Comparison of ENCODE assay signal across 23 cellular contexts in the genomic region with DNA sequence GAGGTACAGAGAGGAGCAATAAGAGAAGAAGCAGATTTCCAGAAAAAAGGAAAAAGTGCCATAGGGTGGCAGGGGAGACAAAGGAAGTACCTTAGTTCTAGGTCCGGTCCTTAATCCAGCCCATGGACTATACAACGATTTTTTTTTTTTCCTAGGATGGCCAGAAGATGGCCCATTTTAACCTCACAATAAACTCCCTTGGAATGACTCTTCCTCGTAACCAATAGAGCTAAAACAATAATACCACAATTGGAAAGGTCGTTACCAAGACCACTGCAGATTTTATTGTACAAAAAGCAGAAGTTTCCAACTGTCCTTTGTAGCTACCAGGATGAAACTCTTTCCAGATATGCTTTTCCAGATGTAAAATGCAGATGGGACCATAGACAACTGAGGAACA. TPM values are rescaled to one million over a fixed set of nuclear protein-coding genes. Genes with fewer than 3 reads are reported as not detected.
DNase-seq lines count a peak whose midpoint lies in the region; ATAC-seq, FAIRE-seq and TF ChIP-seq lines count a peak whose summit lies in the region.
"Had no signal": no experiment of that assay in that cellular context is flagged by ENCODE, and none has a peak within 500 bp of the region (broad histone marks: within the 10 kb centered on the region; RNA-seq: fewer than 3 reads in every experiment).

No MANE protein-coding gene starts in this region.

- no peak overlapping the region for H3K4me3 ChIP-seq in LNCaP clone FGC (ENCODE audit: low read depth, low read length)
- no peak overlapping the region for H3K4me3 ChIP-seq in K562
- no peak overlapping the region for H3K4me3 ChIP-seq in osteoblast (ENCODE audit: insufficient read depth, low read length)
- no peak overlapping the region for H3K4me3 ChIP-seq in left lung
- H3K4me3 ChIP-seq: BLaER1, breast epithelium, lower lobe of right lung, neural progenitor cell had no signal

- in situ Hi-C loops in K562 (cut with MboI), result no loop called here

- no peak for TF ChIP-seq EP300 in K562 (IDR thresholded peaks at IDR 0.05; ENCODE audit: low read length)

- BruUV-seq in K562 (replicated peaks; lab: Mats Ljungman, UMichigan), result no TSS peak

- CTCF ChIA-PET in K562 (lab: Yijun Ruan, JAX; ENCODE audit: low intra/inter-chr PET ratio), result interaction anchor here (0.7 kb wide), 1 partner anchor 440 kb away, joined by 6 read pairs; no protein-coding TSS in a partner anchor

- POLR2A ChIA-PET in K562 (lab: Yijun Ruan, JAX), result no interaction called here

- ATAC-seq in K562 (peak; percentile 34), left lung (no peak)
- ATAC-seq: lower lobe of right lung, right cardiac atrium had no signal

- H3K9me3 ChIP-seq in K562 (replicated peaks; ENCODE audit: control insufficient read depth, insufficient read depth, low read depth, low read length) (no peaks in the 10 kb centered on the region), osteoblast (ENCODE audit: low read depth, low read length) (no peaks in the 10 kb centered on the region), left lung (no peaks in the 10 kb centered on the region)
- H3K9me3 ChIP-seq: BLaER1, breast epithelium, lower lobe of right lung had no signal

- peak; percentile 15 for DNase-seq in SIG-M5 treated with dmso at 0.1 percent for 504 hours (lab: John Stamatoyannopoulos, UW; ENCODE audit: unreplicated experiment)
- DNase-seq in SIG-M5 (lab: John Stamatoyannopoulos, UW), result no peak
- DNase-seq in LNCaP clone FGC (ENCODE audit: low read depth), result no peak
- no peak for DNase-seq in K562 (ENCODE audit: extremely low read depth in 1 of 4, low spot score in 3 of 4)
- DNase-seq in osteoblast (ENCODE audit: insufficient read length, low spot score, missing footprints), result no peak
- DNase-seq in stimulated activated CD4-positive, alpha-beta T cell treated with anti-CD3 and anti-CD28 coated beads, Interleukin-15, amount 100 ng/mL, for 24 hours, result no peak
- DNase-seq in GM20000 (ENCODE audit: low spot score), result no peak
- no peak for DNase-seq in left lung
- DNase-seq: activated CD4-positive, alpha-beta memory T cell treated with anti-CD3 and anti-CD28 coated beads, Interleukin-2, amount 10 ng/mL, durations not matched to agents 7 days and 5 days; DMS79 treated with DMSO at 0.1 percent for 48 hours; effector CD4-positive, alpha-beta T cell; H9; kidney; lower lobe of right lung; NCI-H1417 treated with DMSO at 0.1 percent for 48 hours; NCI-H2107; NCI-H446 treated with DMSO at 0.1 percent for 48 hours; posterior cingulate gyrus; right cardiac atrium; SHP77 had no signal

- H3K36me3 ChIP-seq in K562 (ENCODE audit: control insufficient read depth, insufficient read depth, low read length) (no peaks in the 10 kb centered on the region), osteoblast (ENCODE audit: insufficient read depth, low read length) (no peaks in the 10 kb centered on the region), left lung (no peaks in the 10 kb centered on the region)
- H3K36me3 ChIP-seq: BLaER1, breast epithelium, lower lobe of right lung, neural progenitor cell had no signal

- H3K27ac ChIP-seq in K562 (ENCODE audit: extremely low read depth, low read depth, low read length), result no peak overlapping the region
- H3K27ac ChIP-seq in osteoblast (ENCODE audit: low read depth, low read length), result no peak overlapping the region
- H3K27ac ChIP-seq in left lung, result no peak overlapping the region
- H3K27ac ChIP-seq: BLaER1, lower lobe of right lung, neural progenitor cell had no signal

- no peaks in the 10 kb centered on the region for H3K27me3 ChIP-seq in K562 (ENCODE audit: control insufficient read depth in 2 of 2, insufficient read depth in 2 of 2, low read length in 2 of 2)
- H3K27me3 ChIP-seq in osteoblast (ENCODE audit: insufficient read depth, low read length), result no peaks in the 10 kb centered on the region
- H3K27me3 ChIP-seq in left lung, result no peaks in the 10 kb centered on the region
- H3K27me3 ChIP-seq: BLaER1, breast epithelium, neural progenitor cell had no signal

- H3K4me2 ChIP-seq in K562 (ENCODE audit: insufficient read depth, low read length), result no peak overlapping the region
- H3K4me2 ChIP-seq in osteoblast (ENCODE audit: insufficient read depth, low read length), result no peak overlapping the region
- H3K4me2 ChIP-seq: BLaER1, neural progenitor cell had no signal

- peak; percentile 28 to 49; a peak in 3 of 4 replicates for TF ChIP-seq RAD21 in K562 (CRISPR knock-in tag; conservative IDR thresholded peaks at IDR 0.05 in 1 of 2, IDR thresholded peaks at IDR 0.05 in 1 of 2)

- H3K4me1 ChIP-seq in K562 (replicated peaks in 1 of 2; ENCODE audit: control insufficient read depth in 2 of 2, insufficient read depth in 2 of 2, low read length in 2 of 2) (peaks cover 0 to 21% of the 10 kb centered on the region in 2 experiments; a peak in 4 of 5 replicates), osteoblast (ENCODE audit: insufficient read depth, low read length) (peaks cover 24% of the 10 kb centered on the region), left lung (peaks cover 7 to 28% of the 10 kb centered on the region in 2 donors)

- intact Hi-C loops in K562 (cut with micrococcal nuclease), result loop anchor here (2.0 to 5.0 kb wide), 2 partner anchors 52 to 381 kb away; no protein-coding TSS in a partner anchor
- intact Hi-C loops in left lung (cut with DNase I), result loop anchor here in 1 of 2 donors (5.0 kb wide), 1 partner anchor 33 kb away; a partner anchor contains a TSS

- H2AFZ ChIP-seq in K562 (ENCODE audit: low read depth, low read length), result peak overlapping the region; percentile 35
- H2AFZ ChIP-seq in osteoblast (ENCODE audit: low read length), result peak overlapping the region; percentile 63
- H2AFZ ChIP-seq: neural progenitor cell had no signal

- no peak overlapping the region for H3K9ac ChIP-seq in K562 (ENCODE audit: insufficient read depth in 1 of 2, low read depth in 2 of 2, low read length in 2 of 2)
- H3K9ac ChIP-seq: BLaER1, neural progenitor cell had no signal

- H3K9me1 ChIP-seq in K562 (ENCODE audit: control insufficient read depth, insufficient read depth, low read length), result no peaks in the 10 kb centered on the region

- H4K20me1 ChIP-seq in K562 (replicated peaks; ENCODE audit: control insufficient read depth, insufficient read depth, low read length), result no peaks in the 10 kb centered on the region
- no peaks in the 10 kb centered on the region for H4K20me1 ChIP-seq in osteoblast (ENCODE audit: insufficient read depth, low read length)
- H4K20me1 ChIP-seq: BLaER1 had no signal

- 0 out of 2 replicates have a peak, but pooled peaks have one; percentile 11 for TF ChIP-seq CTCF in LNCaP clone FGC (IDR thresholded peaks at IDR 0.05; ENCODE audit: control insufficient read depth, extremely low read depth, insufficient read depth)
- TF ChIP-seq CTCF in K562 (IDR thresholded peaks at IDR 0.05 in 2 of 3, conservative IDR thresholded peaks at IDR 0.05 in 1 of 3; ENCODE audit: insufficient read depth in 2 of 3, low read depth in 1 of 3, low read length in 3 of 3), result peak in 1 of 3 experiments; percentile 33; a peak in 1 of 6 replicates
- no peak for TF ChIP-seq CTCF in osteoblast (IDR thresholded peaks at IDR 0.05; ENCODE audit: extremely low read depth, low read depth, low read length)
- no peak for TF ChIP-seq CTCF in GM20000 (IDR thresholded peaks at IDR 0.05; ENCODE audit: extremely low read depth, missing control alignments)
- TF ChIP-seq CTCF in left lung (IDR thresholded peaks at IDR 0.05), result no peak

- WGBS in K562 (ENCODE audit: insufficient coverage, low coverage, missing lambda C conversion rate), result 47% methylated on average over 4 of the region's 4 CpGs

- TF ChIP-seq POLR2A in K562 (conservative IDR thresholded peaks at IDR 0.05), result no peak

- no peaks in the 10 kb centered on the region for H3K79me2 ChIP-seq in K562 (ENCODE audit: control insufficient read depth, insufficient read depth, low read length)
- H3K79me2 ChIP-seq in osteoblast (ENCODE audit: insufficient read depth, low read length), result no peaks in the 10 kb centered on the region

- FAIRE-seq in K562 (lab: Jason Lieb, UNC), result no peak
- FAIRE-seq: kidney had no signal

TF ChIP-seq in K562, 482 proteins besides CTCF, POLR2A, EP300 and RAD21:
- TF ChIP-seq FOXJ3 (CRISPR knock-in tag; IDR thresholded peaks at IDR 0.05) (peak; percentile 48; the same call in 1 of the 2 replicates), RFX1 (IDR thresholded peaks at IDR 0.05) (peak; percentile 12; the same call in 1 of the 2 replicates), ZBTB1 (CRISPR knock-in tag; IDR thresholded peaks at IDR 0.05; ENCODE audit: borderline replicate concordance, low read depth) (no peak), DPF2 (IDR thresholded peaks at IDR 0.05) (no peak), ZNF197 (CRISPR knock-in tag; IDR thresholded peaks at IDR 0.05; ENCODE audit: low read depth) (no peak)
- TF ChIP-seq, protein P1, sequence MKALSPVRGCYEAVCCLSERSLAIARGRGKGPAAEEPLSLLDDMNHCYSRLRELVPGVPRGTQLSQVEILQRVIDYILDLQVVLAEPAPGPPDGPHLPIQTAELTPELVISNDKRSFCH (CRISPR knock-in tag; IDR thresholded peaks at IDR 0.05), result no peak
- TF ChIP-seq, protein P1 (tag; IDR thresholded peaks at IDR 0.05), result 0 out of 2 replicates have a peak, but pooled peaks have one; percentile 34

RNA-seq across cellular contexts. Expression of a gene that starts 34.4 kb away (rescaled TPM):
- total RNA-seq in K562 (2011; cell fraction: chromatin; rRNA removed; ENCODE audit: low replicate concordance), result 60.8 and 64.6 TPM in 2 replicates
- 20.4 and 22.5 TPM in 2 replicates for total RNA-seq in K562 (2011; cell fraction: nucleolus; rRNA removed)
- 30.7 and 41.1 TPM in 2 replicates for total RNA-seq in K562 (2011; cell fraction: nucleoplasm; rRNA removed)
- total RNA-seq in K562 (2014; rRNA removed) (22.3 and 30.2 TPM in 2 replicates), K562 (2014; rRNA removed; fragmentation: Illumina TruSeq; extraction: Trizol) (42.1 and 47.2 TPM in 2 replicates), K562 (2015; rRNA removed; fragmentation: Illumina TruSeq; extraction: Trizol) (37.7 and 39.9 TPM in 2 replicates), K562 (2021) (36.4 and 41.1 TPM in 2 replicates), osteoblast (18.1 and 23.6 TPM in 2 replicates), left lung (10 to 100 TPM; 31.6 to 37.3 TPM)
- polyA plus RNA-seq in K562 (2011; rRNA removed) (47.6 and 88.4 TPM in 2 replicates), K562 (2014; fragmentation: Illumina TruSeq; extraction: Trizol) (62.5 and 78.7 TPM in 2 replicates), K562 (2014; fragmentation: Nextera tagmentation; extraction: Ambion mirVana) (100 to 1,000 TPM in 1 of 2 experiments, 10 to 100 TPM in 1; 81.8 to 133 TPM), K562 (2014; rRNA removed) (35.1 and 44.6 TPM in 2 replicates)
- 32.1 and 43.1 TPM in 2 replicates for polyA plus RNA-seq in K562 (2011; cell fraction: cytosol; rRNA removed)
- polyA plus RNA-seq in K562 (2011; cell fraction: nucleus; rRNA removed), result 34.8 and 49.1 TPM in 2 replicates
- 37.3 and 54.7 TPM in 2 replicates for polyA plus RNA-seq in K562 (2012)
- 42.0 and 53.6 TPM in 2 replicates for polyA minus RNA-seq in K562 (2011; rRNA and poly(A)+ RNA removed)
- 10.9 and 20.5 TPM in 2 replicates for polyA minus RNA-seq in K562 (2011; cell fraction: cytosol; rRNA and poly(A)+ RNA removed)
- polyA minus RNA-seq in K562 (2011; cell fraction: nucleus; rRNA and poly(A)+ RNA removed), result 24.2 and 28.5 TPM in 2 replicates
